1 cellular context compared by ENCODE assay signal in genomic region chr1:28296401-28297220, GRCh38.
TF ChIP-seq lines count a peak whose summit lies in the region.

No MANE protein-coding gene starts in this region.

TF ChIP-seq in HepG2, 621 proteins besides CTCF, POLR2A, EP300 and RAD21 (continued from another document and continues in another):
- TF ChIP-seq, protein P1, sequence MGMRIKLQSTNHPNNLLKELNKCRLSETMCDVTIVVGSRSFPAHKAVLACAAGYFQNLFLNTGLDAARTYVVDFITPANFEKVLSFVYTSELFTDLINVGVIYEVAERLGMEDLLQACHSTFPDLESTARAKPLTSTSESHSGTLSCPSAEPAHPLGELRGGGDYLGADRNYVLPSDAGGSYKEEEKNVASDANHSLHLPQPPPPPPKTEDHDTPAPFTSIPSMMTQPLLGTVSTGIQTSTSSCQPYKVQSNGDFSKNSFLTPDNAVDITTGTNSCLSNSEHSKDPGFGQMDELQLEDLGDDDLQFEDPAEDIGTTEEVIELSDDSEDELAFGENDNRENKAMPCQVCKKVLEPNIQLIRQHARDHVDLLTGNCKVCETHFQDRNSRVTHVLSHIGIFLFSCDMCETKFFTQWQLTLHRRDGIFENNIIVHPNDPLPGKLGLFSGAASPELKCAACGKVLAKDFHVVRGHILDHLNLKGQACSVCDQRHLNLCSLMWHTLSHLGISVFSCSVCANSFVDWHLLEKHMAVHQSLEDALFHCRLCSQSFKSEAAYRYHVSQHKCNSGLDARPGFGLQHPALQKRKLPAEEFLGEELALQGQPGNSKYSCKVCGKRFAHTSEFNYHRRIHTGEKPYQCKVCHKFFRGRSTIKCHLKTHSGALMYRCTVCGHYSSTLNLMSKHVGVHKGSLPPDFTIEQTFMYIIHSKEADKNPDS (CRISPR knock-in tag; IDR thresholded peaks at IDR 0.05) = peak; percentile 84; the same call in 1 of the 2 replicates
- TF ChIP-seq, protein P2, sequence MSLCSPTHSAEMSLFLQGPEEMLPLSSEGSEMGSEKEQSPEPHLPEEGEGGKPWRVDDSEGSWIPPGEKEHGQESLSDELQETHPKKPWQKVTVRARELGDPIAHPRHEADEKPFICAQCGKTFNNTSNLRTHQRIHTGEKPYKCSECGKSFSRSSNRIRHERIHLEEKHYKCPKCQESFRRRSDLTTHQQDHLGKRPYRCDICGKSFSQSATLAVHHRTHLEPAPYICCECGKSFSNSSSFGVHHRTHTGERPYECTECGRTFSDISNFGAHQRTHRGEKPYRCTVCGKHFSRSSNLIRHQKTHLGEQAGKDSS (CRISPR knock-in tag; IDR thresholded peaks at IDR 0.05; ENCODE audit: borderline replicate concordance, low read depth) = no peak
- no peak for TF ChIP-seq DZIP1 (CRISPR knock-in tag; IDR thresholded peaks at IDR 0.05)
- TF ChIP-seq, protein P3, sequence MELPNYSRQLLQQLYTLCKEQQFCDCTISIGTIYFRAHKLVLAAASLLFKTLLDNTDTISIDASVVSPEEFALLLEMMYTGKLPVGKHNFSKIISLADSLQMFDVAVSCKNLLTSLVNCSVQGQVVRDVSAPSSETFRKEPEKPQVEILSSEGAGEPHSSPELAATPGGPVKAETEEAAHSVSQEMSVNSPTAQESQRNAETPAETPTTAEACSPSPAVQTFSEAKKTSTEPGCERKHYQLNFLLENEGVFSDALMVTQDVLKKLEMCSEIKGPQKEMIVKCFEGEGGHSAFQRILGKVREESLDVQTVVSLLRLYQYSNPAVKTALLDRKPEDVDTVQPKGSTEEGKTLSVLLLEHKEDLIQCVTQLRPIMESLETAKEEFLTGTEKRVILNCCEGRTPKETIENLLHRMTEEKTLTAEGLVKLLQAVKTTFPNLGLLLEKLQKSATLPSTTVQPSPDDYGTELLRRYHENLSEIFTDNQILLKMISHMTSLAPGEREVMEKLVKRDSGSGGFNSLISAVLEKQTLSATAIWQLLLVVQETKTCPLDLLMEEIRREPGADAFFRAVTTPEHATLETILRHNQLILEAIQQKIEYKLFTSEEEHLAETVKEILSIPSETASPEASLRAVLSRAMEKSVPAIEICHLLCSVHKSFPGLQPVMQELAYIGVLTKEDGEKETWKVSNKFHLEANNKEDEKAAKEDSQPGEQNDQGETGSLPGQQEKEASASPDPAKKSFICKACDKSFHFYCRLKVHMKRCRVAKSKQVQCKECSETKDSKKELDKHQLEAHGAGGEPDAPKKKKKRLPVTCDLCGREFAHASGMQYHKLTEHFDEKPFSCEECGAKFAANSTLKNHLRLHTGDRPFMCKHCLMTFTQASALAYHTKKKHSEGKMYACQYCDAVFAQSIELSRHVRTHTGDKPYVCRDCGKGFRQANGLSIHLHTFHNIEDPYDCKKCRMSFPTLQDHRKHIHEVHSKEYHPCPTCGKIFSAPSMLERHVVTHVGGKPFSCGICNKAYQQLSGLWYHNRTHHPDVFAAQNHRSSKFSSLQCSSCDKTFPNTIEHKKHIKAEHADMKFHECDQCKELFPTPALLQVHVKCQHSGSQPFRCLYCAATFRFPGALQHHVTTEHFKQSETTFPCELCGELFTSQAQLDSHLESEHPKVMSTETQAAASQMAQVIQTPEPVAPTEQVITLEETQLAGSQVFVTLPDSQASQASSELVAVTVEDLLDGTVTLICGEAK (IDR thresholded peaks at IDR 0.05) = no peak
- TF ChIP-seq, protein P3 (CRISPR knock-in tag; IDR thresholded peaks at IDR 0.05) = no peak; the same call in 1 of the 2 replicates
- no peak; the same call in 1 of the 2 replicates for TF ChIP-seq HNF1A (IDR thresholded peaks at IDR 0.05; ENCODE audit: low read depth)
- 0 out of 2 replicates have a peak, but pooled peaks have one; percentile 22 for TF ChIP-seq HNF1A (CRISPR knock-in tag; IDR thresholded peaks at IDR 0.05; ENCODE audit: borderline replicate concordance)
- TF ChIP-seq ZNF747 (CRISPR knock-in tag; IDR thresholded peaks at IDR 0.05; ENCODE audit: borderline replicate concordance) = peak; percentile 39; the same call in 1 of the 2 replicates
- TF ChIP-seq KIAA2018 (CRISPR knock-in tag; IDR thresholded peaks at IDR 0.05; ENCODE audit: borderline replicate concordance) = no peak
- no peak for TF ChIP-seq REXO4 (CRISPR knock-in tag; IDR thresholded peaks at IDR 0.05; ENCODE audit: borderline replicate concordance)
- TF ChIP-seq JUND (CRISPR knock-in tag; IDR thresholded peaks at IDR 0.05) = no peak; the same call in 1 of the 2 replicates
- TF ChIP-seq GTF3A (CRISPR knock-in tag; conservative IDR thresholded peaks at IDR 0.05) = no peak
- TF ChIP-seq, protein P4, sequence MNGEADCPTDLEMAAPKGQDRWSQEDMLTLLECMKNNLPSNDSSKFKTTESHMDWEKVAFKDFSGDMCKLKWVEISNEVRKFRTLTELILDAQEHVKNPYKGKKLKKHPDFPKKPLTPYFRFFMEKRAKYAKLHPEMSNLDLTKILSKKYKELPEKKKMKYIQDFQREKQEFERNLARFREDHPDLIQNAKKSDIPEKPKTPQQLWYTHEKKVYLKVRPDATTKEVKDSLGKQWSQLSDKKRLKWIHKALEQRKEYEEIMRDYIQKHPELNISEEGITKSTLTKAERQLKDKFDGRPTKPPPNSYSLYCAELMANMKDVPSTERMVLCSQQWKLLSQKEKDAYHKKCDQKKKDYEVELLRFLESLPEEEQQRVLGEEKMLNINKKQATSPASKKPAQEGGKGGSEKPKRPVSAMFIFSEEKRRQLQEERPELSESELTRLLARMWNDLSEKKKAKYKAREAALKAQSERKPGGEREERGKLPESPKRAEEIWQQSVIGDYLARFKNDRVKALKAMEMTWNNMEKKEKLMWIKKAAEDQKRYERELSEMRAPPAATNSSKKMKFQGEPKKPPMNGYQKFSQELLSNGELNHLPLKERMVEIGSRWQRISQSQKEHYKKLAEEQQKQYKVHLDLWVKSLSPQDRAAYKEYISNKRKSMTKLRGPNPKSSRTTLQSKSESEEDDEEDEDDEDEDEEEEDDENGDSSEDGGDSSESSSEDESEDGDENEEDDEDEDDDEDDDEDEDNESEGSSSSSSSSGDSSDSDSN (CRISPR knock-in tag; IDR thresholded peaks at IDR 0.05) = peak; percentile 38; the same call in 1 of the 2 replicates
- no peak for TF ChIP-seq ZNF567 (CRISPR knock-in tag; IDR thresholded peaks at IDR 0.05; ENCODE audit: borderline replicate concordance)
- no peak for TF ChIP-seq SP1 (IDR thresholded peaks at IDR 0.05)
- TF ChIP-seq SP1 (CRISPR knock-in tag; IDR thresholded peaks at IDR 0.05) = no peak
